ENCODE assay signal across 1 cellular context in the genomic region with DNA sequence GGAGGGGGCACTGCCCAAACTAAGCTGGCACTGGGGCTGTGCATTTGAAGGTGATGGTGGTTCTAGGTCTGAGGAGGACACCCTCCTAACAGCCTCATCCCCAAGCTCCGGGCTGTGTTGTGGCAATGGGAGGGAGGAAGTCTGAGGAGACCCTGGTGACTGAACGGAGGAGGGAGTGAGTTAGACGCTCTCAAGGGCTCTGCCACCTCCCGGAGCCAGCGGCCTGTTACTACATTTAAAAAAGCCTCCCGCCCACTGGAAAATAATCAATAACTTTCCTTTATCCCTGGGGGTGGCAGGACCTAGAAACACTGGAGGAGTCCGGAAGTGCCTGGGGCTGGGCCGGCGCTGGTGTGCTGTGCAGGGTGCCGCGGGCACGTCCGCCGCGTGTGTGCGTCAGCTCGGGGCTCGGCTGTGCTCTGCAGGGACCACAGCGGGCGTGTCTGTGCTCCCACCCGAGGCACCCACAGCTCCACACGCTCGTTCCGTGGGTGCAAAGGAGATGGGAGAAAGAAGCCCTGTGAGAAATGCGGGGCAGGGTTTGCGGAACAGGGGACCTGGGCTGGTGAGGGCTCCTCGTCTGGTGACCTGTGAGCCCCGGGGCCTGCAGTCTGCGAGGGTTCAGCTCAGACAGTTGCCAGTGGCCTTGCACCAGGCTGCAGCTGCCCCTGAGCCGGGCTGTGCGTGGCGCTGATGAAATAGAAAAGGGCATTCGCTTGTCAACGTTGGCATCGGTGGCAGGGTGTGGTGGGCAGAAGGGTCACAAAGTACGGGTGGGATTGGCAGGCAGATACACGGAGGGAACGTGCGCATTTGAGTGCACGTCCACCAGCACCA.
TF ChIP-seq lines count a peak whose summit lies in the region.

No MANE protein-coding gene starts in this region.

TF ChIP-seq in HEK293, 187 proteins besides CTCF, POLR2A, EP300 and RAD21 (continued from another document):
- TF ChIP-seq ZNF132 (tag by site-specific recombination; IDR thresholded peaks at IDR 0.05; ENCODE audit: borderline replicate concordance) (no peak), KLF16 (tag by site-specific recombination; IDR thresholded peaks at IDR 0.05) (no peak), ZFP37 (tag by site-specific recombination; IDR thresholded peaks at IDR 0.05) (no peak), FEZF1 (tag by site-specific recombination; IDR thresholded peaks at IDR 0.05) (no peak), ZNF223 (tag by site-specific recombination; IDR thresholded peaks at IDR 0.05) (no peak), ZNF707 (tag by site-specific recombination; IDR thresholded peaks at IDR 0.05) (no peak), ZNF549 (tag by site-specific recombination; IDR thresholded peaks at IDR 0.05) (no peak), ZNF600 (tag by site-specific recombination; IDR thresholded peaks at IDR 0.05) (peak; percentile 62; the same call in 1 of the 2 replicates), ZNF48 (tag by site-specific recombination; IDR thresholded peaks at IDR 0.05) (no peak), WT1 (tag by site-specific recombination; IDR thresholded peaks at IDR 0.05) (no peak), ZNF777 (tag by site-specific recombination; IDR thresholded peaks at IDR 0.05; ENCODE audit: borderline replicate concordance) (no peak), ZNF624 (tag by site-specific recombination; IDR thresholded peaks at IDR 0.05) (no peak), ZBTB8A (tag by site-specific recombination; IDR thresholded peaks at IDR 0.05) (peak; percentile 67; the same call in 1 of the 2 replicates), ZNF664 (tag by site-specific recombination; IDR thresholded peaks at IDR 0.05) (no peak), ZNF510 (tag by site-specific recombination; IDR thresholded peaks at IDR 0.05; ENCODE audit: insufficient replicate concordance) (no peak), ZNF785 (tag by site-specific recombination; IDR thresholded peaks at IDR 0.05) (no peak), ZBTB21 (tag by site-specific recombination; IDR thresholded peaks at IDR 0.05) (no peak), IKZF3 (tag by site-specific recombination; IDR thresholded peaks at IDR 0.05) (0 out of 2 replicates have a peak, but pooled peaks have one; percentile 30), ZNF324 (tag by site-specific recombination; IDR thresholded peaks at IDR 0.05) (no peak), KLF8 (tag by site-specific recombination; IDR thresholded peaks at IDR 0.05) (no peak), ZNF335 (tag by site-specific recombination; conservative IDR thresholded peaks at IDR 0.05) (no peak), ZNF292 (tag by site-specific recombination; IDR thresholded peaks at IDR 0.05; ENCODE audit: borderline replicate concordance, low read depth) (no peak), ZNF529 (tag by site-specific recombination; IDR thresholded peaks at IDR 0.05; ENCODE audit: insufficient replicate concordance) (no peak), ZNF112 (tag by site-specific recombination; IDR thresholded peaks at IDR 0.05) (no peak), OVOL3 (tag by site-specific recombination; IDR thresholded peaks at IDR 0.05) (no peak), ZNF677 (tag by site-specific recombination; IDR thresholded peaks at IDR 0.05) (0 out of 2 replicates have a peak, but pooled peaks have one; percentile 1), ZNF610 (tag by site-specific recombination; IDR thresholded peaks at IDR 0.05; ENCODE audit: borderline replicate concordance) (no peak), TRIM28 (IDR thresholded peaks at IDR 0.05; ENCODE audit: borderline replicate concordance, low read length) (no peak), PRDM1 (tag by site-specific recombination; IDR thresholded peaks at IDR 0.05) (no peak), ZNF623 (tag by site-specific recombination; IDR thresholded peaks at IDR 0.05) (no peak), ZNF341 (tag by site-specific recombination; IDR thresholded peaks at IDR 0.05; ENCODE audit: low read depth) (peak; percentile 17; the same call in 1 of the 2 replicates), EGR2 (tag by site-specific recombination; IDR thresholded peaks at IDR 0.05; ENCODE audit: low read depth) (peak; percentile 17; the same call in 1 of the 2 replicates), ZSCAN30 (tag by site-specific recombination; IDR thresholded peaks at IDR 0.05) (no peak), ZSCAN23 (tag by site-specific recombination; IDR thresholded peaks at IDR 0.05) (no peak), ZNF214 (tag by site-specific recombination; IDR thresholded peaks at IDR 0.05; ENCODE audit: borderline replicate concordance) (no peak), ZNF221 (tag by site-specific recombination; IDR thresholded peaks at IDR 0.05; ENCODE audit: borderline replicate concordance) (no peak)
- TF ChIP-seq, protein P1, sequence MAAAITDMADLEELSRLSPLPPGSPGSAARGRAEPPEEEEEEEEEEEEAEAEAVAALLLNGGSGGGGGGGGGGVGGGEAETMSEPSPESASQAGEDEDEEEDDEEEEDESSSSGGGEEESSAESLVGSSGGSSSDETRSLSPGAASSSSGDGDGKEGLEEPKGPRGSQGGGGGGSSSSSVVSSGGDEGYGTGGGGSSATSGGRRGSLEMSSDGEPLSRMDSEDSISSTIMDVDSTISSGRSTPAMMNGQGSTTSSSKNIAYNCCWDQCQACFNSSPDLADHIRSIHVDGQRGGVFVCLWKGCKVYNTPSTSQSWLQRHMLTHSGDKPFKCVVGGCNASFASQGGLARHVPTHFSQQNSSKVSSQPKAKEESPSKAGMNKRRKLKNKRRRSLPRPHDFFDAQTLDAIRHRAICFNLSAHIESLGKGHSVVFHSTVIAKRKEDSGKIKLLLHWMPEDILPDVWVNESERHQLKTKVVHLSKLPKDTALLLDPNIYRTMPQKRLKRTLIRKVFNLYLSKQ (tag by site-specific recombination; IDR thresholded peaks at IDR 0.05; ENCODE audit: borderline replicate concordance): no peak
- TF ChIP-seq, protein P2, sequence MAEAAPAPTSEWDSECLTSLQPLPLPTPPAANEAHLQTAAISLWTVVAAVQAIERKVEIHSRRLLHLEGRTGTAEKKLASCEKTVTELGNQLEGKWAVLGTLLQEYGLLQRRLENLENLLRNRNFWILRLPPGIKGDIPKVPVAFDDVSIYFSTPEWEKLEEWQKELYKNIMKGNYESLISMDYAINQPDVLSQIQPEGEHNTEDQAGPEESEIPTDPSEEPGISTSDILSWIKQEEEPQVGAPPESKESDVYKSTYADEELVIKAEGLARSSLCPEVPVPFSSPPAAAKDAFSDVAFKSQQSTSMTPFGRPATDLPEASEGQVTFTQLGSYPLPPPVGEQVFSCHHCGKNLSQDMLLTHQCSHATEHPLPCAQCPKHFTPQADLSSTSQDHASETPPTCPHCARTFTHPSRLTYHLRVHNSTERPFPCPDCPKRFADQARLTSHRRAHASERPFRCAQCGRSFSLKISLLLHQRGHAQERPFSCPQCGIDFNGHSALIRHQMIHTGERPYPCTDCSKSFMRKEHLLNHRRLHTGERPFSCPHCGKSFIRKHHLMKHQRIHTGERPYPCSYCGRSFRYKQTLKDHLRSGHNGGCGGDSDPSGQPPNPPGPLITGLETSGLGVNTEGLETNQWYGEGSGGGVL (tag by site-specific recombination; IDR thresholded peaks at IDR 0.05): no peak
- TF ChIP-seq, protein P3, sequence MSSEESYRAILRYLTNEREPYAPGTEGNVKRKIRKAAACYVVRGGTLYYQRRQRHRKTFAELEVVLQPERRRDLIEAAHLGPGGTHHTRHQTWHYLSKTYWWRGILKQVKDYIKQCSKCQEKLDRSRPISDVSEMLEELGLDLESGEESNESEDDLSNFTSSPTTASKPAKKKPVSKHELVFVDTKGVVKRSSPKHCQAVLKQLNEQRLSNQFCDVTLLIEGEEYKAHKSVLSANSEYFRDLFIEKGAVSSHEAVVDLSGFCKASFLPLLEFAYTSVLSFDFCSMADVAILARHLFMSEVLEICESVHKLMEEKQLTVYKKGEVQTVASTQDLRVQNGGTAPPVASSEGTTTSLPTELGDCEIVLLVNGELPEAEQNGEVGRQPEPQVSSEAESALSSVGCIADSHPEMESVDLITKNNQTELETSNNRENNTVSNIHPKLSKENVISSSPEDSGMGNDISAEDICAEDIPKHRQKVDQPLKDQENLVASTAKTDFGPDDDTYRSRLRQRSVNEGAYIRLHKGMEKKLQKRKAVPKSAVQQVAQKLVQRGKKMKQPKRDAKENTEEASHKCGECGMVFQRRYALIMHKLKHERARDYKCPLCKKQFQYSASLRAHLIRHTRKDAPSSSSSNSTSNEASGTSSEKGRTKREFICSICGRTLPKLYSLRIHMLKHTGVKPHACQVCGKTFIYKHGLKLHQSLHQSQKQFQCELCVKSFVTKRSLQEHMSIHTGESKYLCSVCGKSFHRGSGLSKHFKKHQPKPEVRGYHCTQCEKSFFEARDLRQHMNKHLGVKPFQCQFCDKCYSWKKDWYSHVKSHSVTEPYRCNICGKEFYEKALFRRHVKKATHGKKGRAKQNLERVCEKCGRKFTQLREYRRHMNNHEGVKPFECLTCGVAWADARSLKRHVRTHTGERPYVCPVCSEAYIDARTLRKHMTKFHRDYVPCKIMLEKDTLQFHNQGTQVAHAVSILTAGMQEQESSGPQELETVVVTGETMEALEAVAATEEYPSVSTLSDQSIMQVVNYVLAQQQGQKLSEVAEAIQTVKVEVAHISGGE (tag by site-specific recombination; conservative IDR thresholded peaks at IDR 0.05; ENCODE audit: low read depth): no peak
- TF ChIP-seq, protein P4, sequence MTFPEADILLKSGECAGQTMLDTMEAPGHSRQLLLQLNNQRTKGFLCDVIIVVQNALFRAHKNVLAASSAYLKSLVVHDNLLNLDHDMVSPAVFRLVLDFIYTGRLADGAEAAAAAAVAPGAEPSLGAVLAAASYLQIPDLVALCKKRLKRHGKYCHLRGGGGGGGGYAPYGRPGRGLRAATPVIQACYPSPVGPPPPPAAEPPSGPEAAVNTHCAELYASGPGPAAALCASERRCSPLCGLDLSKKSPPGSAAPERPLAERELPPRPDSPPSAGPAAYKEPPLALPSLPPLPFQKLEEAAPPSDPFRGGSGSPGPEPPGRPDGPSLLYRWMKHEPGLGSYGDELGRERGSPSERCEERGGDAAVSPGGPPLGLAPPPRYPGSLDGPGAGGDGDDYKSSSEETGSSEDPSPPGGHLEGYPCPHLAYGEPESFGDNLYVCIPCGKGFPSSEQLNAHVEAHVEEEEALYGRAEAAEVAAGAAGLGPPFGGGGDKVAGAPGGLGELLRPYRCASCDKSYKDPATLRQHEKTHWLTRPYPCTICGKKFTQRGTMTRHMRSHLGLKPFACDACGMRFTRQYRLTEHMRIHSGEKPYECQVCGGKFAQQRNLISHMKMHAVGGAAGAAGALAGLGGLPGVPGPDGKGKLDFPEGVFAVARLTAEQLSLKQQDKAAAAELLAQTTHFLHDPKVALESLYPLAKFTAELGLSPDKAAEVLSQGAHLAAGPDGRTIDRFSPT (tag by site-specific recombination; IDR thresholded peaks at IDR 0.05): peak; percentile 35; the same call in 1 of the 2 replicates
- TF ChIP-seq, protein P5, sequence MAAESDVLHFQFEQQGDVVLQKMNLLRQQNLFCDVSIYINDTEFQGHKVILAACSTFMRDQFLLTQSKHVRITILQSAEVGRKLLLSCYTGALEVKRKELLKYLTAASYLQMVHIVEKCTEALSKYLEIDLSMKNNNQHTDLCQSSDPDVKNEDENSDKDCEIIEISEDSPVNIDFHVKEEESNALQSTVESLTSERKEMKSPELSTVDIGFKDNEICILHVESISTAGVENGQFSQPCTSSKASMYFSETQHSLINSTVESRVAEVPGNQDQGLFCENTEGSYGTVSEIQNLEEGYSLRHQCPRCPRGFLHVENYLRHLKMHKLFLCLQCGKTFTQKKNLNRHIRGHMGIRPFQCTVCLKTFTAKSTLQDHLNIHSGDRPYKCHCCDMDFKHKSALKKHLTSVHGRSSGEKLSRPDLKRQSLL (tag by site-specific recombination; IDR thresholded peaks at IDR 0.05): peak; percentile 69
- TF ChIP-seq, protein P6, sequence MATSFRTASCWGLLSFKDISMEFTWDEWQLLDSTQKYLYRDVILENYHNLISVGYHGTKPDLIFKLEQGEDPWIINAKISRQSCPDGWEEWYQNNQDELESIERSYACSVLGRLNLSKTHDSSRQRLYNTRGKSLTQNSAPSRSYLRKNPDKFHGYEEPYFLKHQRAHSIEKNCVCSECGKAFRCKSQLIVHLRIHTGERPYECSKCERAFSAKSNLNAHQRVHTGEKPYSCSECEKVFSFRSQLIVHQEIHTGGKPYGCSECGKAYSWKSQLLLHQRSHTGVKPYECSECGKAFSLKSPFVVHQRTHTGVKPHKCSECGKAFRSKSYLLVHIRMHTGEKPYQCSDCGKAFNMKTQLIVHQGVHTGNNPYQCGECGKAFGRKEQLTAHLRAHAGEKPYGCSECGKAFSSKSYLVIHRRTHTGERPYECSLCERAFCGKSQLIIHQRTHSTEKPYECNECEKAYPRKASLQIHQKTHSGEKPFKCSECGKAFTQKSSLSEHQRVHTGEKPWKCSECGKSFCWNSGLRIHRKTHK (tag by site-specific recombination; IDR thresholded peaks at IDR 0.05): no peak
- TF ChIP-seq, protein P7, sequence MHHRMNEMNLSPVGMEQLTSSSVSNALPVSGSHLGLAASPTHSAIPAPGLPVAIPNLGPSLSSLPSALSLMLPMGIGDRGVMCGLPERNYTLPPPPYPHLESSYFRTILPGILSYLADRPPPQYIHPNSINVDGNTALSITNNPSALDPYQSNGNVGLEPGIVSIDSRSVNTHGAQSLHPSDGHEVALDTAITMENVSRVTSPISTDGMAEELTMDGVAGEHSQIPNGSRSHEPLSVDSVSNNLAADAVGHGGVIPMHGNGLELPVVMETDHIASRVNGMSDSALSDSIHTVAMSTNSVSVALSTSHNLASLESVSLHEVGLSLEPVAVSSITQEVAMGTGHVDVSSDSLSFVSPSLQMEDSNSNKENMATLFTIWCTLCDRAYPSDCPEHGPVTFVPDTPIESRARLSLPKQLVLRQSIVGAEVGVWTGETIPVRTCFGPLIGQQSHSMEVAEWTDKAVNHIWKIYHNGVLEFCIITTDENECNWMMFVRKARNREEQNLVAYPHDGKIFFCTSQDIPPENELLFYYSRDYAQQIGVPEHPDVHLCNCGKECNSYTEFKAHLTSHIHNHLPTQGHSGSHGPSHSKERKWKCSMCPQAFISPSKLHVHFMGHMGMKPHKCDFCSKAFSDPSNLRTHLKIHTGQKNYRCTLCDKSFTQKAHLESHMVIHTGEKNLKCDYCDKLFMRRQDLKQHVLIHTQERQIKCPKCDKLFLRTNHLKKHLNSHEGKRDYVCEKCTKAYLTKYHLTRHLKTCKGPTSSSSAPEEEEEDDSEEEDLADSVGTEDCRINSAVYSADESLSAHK (tag by site-specific recombination; IDR thresholded peaks at IDR 0.05): no peak
- TF ChIP-seq, protein P8, sequence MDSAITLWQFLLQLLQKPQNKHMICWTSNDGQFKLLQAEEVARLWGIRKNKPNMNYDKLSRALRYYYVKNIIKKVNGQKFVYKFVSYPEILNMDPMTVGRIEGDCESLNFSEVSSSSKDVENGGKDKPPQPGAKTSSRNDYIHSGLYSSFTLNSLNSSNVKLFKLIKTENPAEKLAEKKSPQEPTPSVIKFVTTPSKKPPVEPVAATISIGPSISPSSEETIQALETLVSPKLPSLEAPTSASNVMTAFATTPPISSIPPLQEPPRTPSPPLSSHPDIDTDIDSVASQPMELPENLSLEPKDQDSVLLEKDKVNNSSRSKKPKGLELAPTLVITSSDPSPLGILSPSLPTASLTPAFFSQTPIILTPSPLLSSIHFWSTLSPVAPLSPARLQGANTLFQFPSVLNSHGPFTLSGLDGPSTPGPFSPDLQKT (IDR thresholded peaks at IDR 0.05; ENCODE audit: borderline replicate concordance, low read depth, low read length): no peak
- TF ChIP-seq, protein P9, sequence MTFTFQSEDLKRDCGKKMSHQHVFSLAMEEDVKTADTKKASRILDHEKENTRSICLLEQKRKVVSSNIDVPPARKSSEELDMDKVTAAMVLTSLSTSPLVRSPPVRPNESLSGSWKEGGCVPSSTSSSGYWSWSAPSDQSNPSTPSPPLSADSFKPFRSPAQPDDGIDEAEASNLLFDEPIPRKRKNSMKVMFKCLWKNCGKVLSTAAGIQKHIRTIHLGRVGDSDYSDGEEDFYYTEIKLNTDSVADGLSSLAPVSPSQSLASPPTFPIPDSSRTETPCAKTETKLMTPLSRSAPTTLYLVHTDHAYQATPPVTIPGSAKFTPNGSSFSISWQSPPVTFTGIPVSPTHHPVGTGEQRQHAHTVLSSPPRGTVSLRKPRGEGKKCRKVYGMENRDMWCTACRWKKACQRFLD (tag by site-specific recombination; IDR thresholded peaks at IDR 0.05): no peak
